8 cellular contexts compared by ENCODE assay signal in the genomic region with DNA sequence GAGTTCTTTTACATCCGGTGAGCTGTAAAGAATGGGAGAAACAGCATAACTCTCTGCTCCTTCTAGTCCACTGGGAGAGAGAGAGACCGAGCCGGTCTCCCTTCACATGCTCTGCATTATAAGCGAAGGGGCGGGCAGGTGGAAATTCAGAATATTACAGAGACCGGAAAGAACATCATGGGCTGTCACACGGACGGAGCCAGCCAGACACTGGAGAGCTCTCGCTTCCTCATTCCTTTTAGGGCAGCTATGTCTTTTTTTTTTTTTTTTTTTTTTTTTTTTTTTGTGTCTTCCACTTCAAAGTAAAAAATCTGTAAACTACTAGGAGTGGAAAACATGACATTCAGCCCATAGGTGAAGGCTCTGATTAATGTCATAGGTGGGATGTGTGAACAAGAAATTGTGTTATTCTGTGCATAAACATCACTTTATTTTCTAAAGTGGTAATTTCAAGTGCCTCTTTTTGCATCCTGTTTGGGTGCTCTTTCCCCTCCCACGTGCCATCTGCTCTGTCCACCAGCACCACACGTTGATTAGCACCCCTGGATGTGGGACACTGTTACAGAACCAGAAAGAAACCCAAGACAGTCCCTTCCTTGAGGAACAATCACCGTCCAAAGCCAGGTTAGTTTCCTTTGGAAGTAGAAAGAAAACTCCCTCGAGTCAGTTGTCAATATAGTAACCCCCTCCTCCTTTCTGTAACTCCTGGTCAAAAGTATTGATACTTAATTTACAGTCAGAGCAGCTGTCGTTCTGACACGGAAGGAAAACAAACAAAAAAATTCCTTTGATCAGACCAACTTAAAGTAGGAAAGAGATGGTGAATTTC. TPM values are rescaled to one million over a fixed set of nuclear protein-coding genes. Genes with fewer than 3 reads are reported as not detected.
DNase-seq lines count a peak whose midpoint lies in the region; ATAC-seq and TF ChIP-seq lines count a peak whose summit lies in the region.

A gene with protein sequence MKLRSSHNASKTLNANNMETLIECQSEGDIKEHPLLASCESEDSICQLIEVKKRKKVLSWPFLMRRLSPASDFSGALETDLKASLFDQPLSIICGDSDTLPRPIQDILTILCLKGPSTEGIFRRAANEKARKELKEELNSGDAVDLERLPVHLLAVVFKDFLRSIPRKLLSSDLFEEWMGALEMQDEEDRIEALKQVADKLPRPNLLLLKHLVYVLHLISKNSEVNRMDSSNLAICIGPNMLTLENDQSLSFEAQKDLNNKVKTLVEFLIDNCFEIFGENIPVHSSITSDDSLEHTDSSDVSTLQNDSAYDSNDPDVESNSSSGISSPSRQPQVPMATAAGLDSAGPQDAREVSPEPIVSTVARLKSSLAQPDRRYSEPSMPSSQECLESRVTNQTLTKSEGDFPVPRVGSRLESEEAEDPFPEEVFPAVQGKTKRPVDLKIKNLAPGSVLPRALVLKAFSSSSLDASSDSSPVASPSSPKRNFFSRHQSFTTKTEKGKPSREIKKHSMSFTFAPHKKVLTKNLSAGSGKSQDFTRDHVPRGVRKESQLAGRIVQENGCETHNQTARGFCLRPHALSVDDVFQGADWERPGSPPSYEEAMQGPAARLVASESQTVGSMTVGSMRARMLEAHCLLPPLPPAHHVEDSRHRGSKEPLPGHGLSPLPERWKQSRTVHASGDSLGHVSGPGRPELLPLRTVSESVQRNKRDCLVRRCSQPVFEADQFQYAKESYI (minus strand): TSS at position 93 of the 829 bp plus-strand sequence. CDS start 845 bp downstream, outside the sequence.

- H3K27ac ChIP-seq in smooth muscle cell (ENCODE audit: low read depth), result no peak within 1 kb of the TSS

- no peaks in the 10 kb centered on the region for H3K9me3 ChIP-seq in smooth muscle cell (replicated peaks; ENCODE audit: low read depth)

- no peaks in the 10 kb centered on the region for H3K36me3 ChIP-seq in smooth muscle cell (ENCODE audit: low read depth)

- peak; percentile 82 for DNase-seq in GM10248 (ENCODE audit: extremely low spot score)
- DNase-seq in NAMALWA (ENCODE audit: low spot score), result peak; percentile 96
- DNase-seq in activated CD8-positive, alpha-beta memory T cell treated with anti-CD3 and anti-CD28 coated beads for 24 hours, result peak; percentile 88
- peak; percentile 17 for DNase-seq in glomerular visceral epithelial cell (ENCODE audit: extremely low spot score)
- no peak for DNase-seq in smooth muscle cell (lab: John Stamatoyannopoulos, UW; ENCODE audit: unreplicated experiment)
- DNase-seq in NCI-H2107 treated with DMSO at 0.1 percent for 48 hours (lab: John Stamatoyannopoulos, UW; ENCODE audit: unreplicated experiment), result no peak
- DNase-seq in COLO668 (lab: John Stamatoyannopoulos, UW; ENCODE audit: unreplicated experiment), result no peak

- H3K4me2 ChIP-seq in smooth muscle cell, result no peak within 1 kb of the TSS

- H3K4me3 ChIP-seq in smooth muscle cell, result peak within 1 kb of the TSS; percentile 13

- H3K4me1 ChIP-seq in smooth muscle cell (ENCODE audit: low read depth), result no peaks in the 10 kb centered on the region

- H3K9ac ChIP-seq in smooth muscle cell (ENCODE audit: low read depth), result no peak within 1 kb of the TSS

- H3F3A ChIP-seq in smooth muscle cell (ENCODE audit: low read depth), result no peaks in the 10 kb centered on the region

- POLR2A ChIA-PET in GM10248 (lab: Yijun Ruan, JAX), result interaction anchor here (1.4 kb wide), 1 partner anchor 27 kb away, joined by 3 read pairs; no protein-coding TSS in a partner anchor

- ATAC-seq in GM21619 (IDR thresholded peaks at IDR 0.05; ENCODE audit: unreplicated experiment), result peak; percentile 85

- TF ChIP-seq CTCF in GM10248 (IDR thresholded peaks at IDR 0.05; ENCODE audit: control extremely low read depth, extremely low read depth, low read depth, missing control alignments) (no peak), smooth muscle cell (IDR thresholded peaks at IDR 0.05; ENCODE audit: borderline replicate concordance, insufficient read depth, poor library complexity, severe bottlenecking) (no peak)

- no peak within 1 kb of the TSS for H2AFZ ChIP-seq in smooth muscle cell (ENCODE audit: low read depth)

- no peaks in the 10 kb centered on the region for H3K79me2 ChIP-seq in smooth muscle cell (ENCODE audit: low read depth)

- H3K27me3 ChIP-seq in smooth muscle cell (ENCODE audit: low read depth), result no peaks in the 10 kb centered on the region

- WGBS in smooth muscle cell (ENCODE audit: low lambda C conversion rate), result 68% methylated on average over 15 of the region's 15 CpGs

- CTCF ChIA-PET in GM10248 (lab: Yijun Ruan, JAX), result interaction anchor here (0.7 to 7.9 kb wide), 13 partner anchors 9 to 95 kb away, joined by 3 to 198 read pairs (median 4); no protein-coding TSS in a partner anchor

- no peaks in the 10 kb centered on the region for H4K20me1 ChIP-seq in smooth muscle cell (ENCODE audit: low read depth)

RNA-seq across cellular contexts. Expression of the gene that starts here (rescaled TPM):
- total RNA-seq in smooth muscle cell, result not detected in 2 replicates
- polyA plus RNA-seq in smooth muscle cell, result not detected in 2 replicates

Comparison
In these comparisons a context has a peak if more than half of its experiments do, and no peak if none do; other contexts are left out.
1. DNase-seq: peak in GM10248 (single experiment), NAMALWA (single experiment), activated CD8-positive, alpha-beta memory T cell treated with anti-CD3 and anti-CD28 coated beads for 24 hours (single experiment) and glomerular visceral epithelial cell (single experiment); none in smooth muscle cell (single experiment), NCI-H2107 treated with DMSO at 0.1 percent for 48 hours (single experiment) and COLO668 (single experiment).